In genomic region chr21:43986544-43987451, GRCh38 we compare ENCODE assay signal across 17 cellular contexts. TPM values are rescaled to one million over a fixed set of nuclear protein-coding genes. Genes with fewer than 3 reads are reported as not detected.
DNase-seq lines count a peak whose midpoint lies in the region; ATAC-seq, FAIRE-seq and TF ChIP-seq lines count a peak whose summit lies in the region.
"Had no signal": no experiment of that assay in that cellular context is flagged by ENCODE, and none has a peak within 500 bp of the region (broad histone marks: within the 10 kb centered on the region; RNA-seq: fewer than 3 reads in every experiment).

No MANE protein-coding gene starts in this region.

- no peak overlapping the region for H3K4me2 ChIP-seq in GM12878 (ENCODE audit: control insufficient read depth, insufficient read depth)

- H3K27ac ChIP-seq in heart right ventricle (peak overlapping the region in 5 of 10 donors; percentile 15 to 56 (median 28)), GM12878 (ENCODE audit: control insufficient read depth, insufficient read depth) (no peak overlapping the region), layer of hippocampus (ENCODE audit: low read depth, low read length) (peak overlapping the region; percentile 92), transverse colon (no peak overlapping the region)
- H3K27ac ChIP-seq: cardiac muscle cell had no signal

- no peak for TF ChIP-seq RAD21 in GM12878 (IDR thresholded peaks at IDR 0.05; ENCODE audit: insufficient read depth, low read depth, low read length)

- in situ Hi-C loops in GM12878 (cut with MboI) (no loop called here), transverse colon (cut with MboI; ENCODE audit: low pct_ligation_motif_present in 1 of 4, low pct_unique_long_range_greater_than_20kb in 1 of 4, low sequenced_read_pairs in 3 of 4) (loop anchor here in 1 of 4 donors (25.0 kb wide), 1 partner anchor 174 kb away; no protein-coding TSS in a partner anchor)

- RAD21 ChIA-PET in GM12878 (lab: Charles Lee; ENCODE audit: unreplicated experiment): no interaction called here

- H3K4me1 ChIP-seq in heart right ventricle (peaks cover 0 to 29% (median 10%) of the 10 kb centered on the region in 9 donors), GM12878 (ENCODE audit: control insufficient read depth, insufficient read depth, low read length) (no peaks in the 10 kb centered on the region), transverse colon (no peaks in the 10 kb centered on the region)

- no peak for FAIRE-seq in GM12878 (lab: Jason Lieb, UNC)

- intact Hi-C loops in Right ventricle myocardium superior (cut with DNase I): no loop called here
- intact Hi-C loops in heart right ventricle (cut with DNase I): no loop called here
- intact Hi-C loops in GM12878 (cut with micrococcal nuclease; ENCODE audit: unreplicated experiment): no loop called here
- intact Hi-C loops in transverse colon (cut with DNase I; ENCODE audit: low total_unique reads): no loop called here

- TF ChIP-seq EP300 in GM12878 (IDR thresholded peaks at IDR 0.05; ENCODE audit: borderline replicate concordance in 1 of 2, control insufficient read depth in 1 of 2, low read depth in 2 of 2, low read length in 2 of 2): no peak
- TF ChIP-seq EP300 in transverse colon (IDR thresholded peaks at IDR 0.05; ENCODE audit: low read depth): no peak

- H3K79me2 ChIP-seq in GM12878 (ENCODE audit: control insufficient read depth, insufficient read depth, low read length): no peaks in the 10 kb centered on the region

- H3K4me3 ChIP-seq in heart right ventricle: no peak overlapping the region
- H3K4me3 ChIP-seq in GM12878: no peak overlapping the region
- no peak overlapping the region for H3K4me3 ChIP-seq in transverse colon
- H3K4me3 ChIP-seq: cardiac muscle cell, MG63 had no signal

- H2AFZ ChIP-seq in GM12878 (ENCODE audit: control insufficient read depth, low read depth, low read length): no peak overlapping the region

- SMC1A ChIA-PET in GM12878 (lab: Charles Lee; ENCODE audit: uncharacterized antibody, unreplicated experiment): no interaction called here

- BruUV-seq in GM12878 (replicated peaks; lab: Mats Ljungman, UMichigan): no TSS peak

- no peaks in the 10 kb centered on the region for H4K20me1 ChIP-seq in GM12878 (ENCODE audit: control insufficient read depth, insufficient read depth)

- no peak overlapping the region for H3K9ac ChIP-seq in GM12878 (ENCODE audit: control insufficient read depth, insufficient read depth, low read length)

- no peak for TF ChIP-seq CTCF in heart right ventricle (IDR thresholded peaks at IDR 0.05)
- TF ChIP-seq CTCF in GM12878 (IDR thresholded peaks at IDR 0.05 in 2 of 3, conservative IDR thresholded peaks at IDR 0.05 in 1 of 3; ENCODE audit: control insufficient read depth in 2 of 3, extremely low read depth in 1 of 3, insufficient read depth in 1 of 3, low read depth in 3 of 3, low read length in 3 of 3): no peak
- TF ChIP-seq CTCF in transverse colon (IDR thresholded peaks at IDR 0.05): no peak

- CTCF ChIA-PET in GM12878 (lab: Yijun Ruan, JAX): no interaction called here

- TF ChIP-seq POLR2A in GM12878 (IDR thresholded peaks at IDR 0.05; ENCODE audit: low read depth, low read length) (peak; percentile 21; the same call in 1 of the 2 replicates), transverse colon (IDR thresholded peaks at IDR 0.05) (no peak)

- 76 to 85% methylated on average over 22 of the region's 22 CpGs for WGBS in heart right ventricle, 2 donors
- 80% methylated on average over 22 of the region's 22 CpGs for WGBS in GM12878 (ENCODE audit: insufficient coverage, insufficient replicate concordance, low lambda C conversion rate, missing lambda C conversion rate)
- WGBS in transverse colon (ENCODE audit: low coverage in 1 of 2), 2 donors: 66 to 72% methylated on average over 12 to 22 of the region's 22 CpGs

- H3K36me3 ChIP-seq in heart right ventricle (peaks cover 0 to 25% (median 5%) of the 10 kb centered on the region in 9 donors), GM12878 (ENCODE audit: control insufficient read depth in 2 of 2, insufficient read depth in 2 of 2, low read length in 1 of 2) (peaks cover 0 to 5% of the 10 kb centered on the region in 2 experiments; a peak in 1 of 4 replicates), transverse colon (peaks cover 0 to 10% (median 5%) of the 10 kb centered on the region in 4 donors)
- H3K36me3 ChIP-seq: cardiac muscle cell had no signal

- H3K27me3 ChIP-seq in heart right ventricle (no peaks in the 10 kb centered on the region), GM12878 (replicated peaks in 1 of 2; ENCODE audit: control insufficient read depth in 2 of 2, insufficient read depth in 2 of 2, low read length in 1 of 2) (no peaks in the 10 kb centered on the region), layer of hippocampus (ENCODE audit: control insufficient read depth, insufficient read depth, low read length) (no peaks in the 10 kb centered on the region), transverse colon (no peaks in the 10 kb centered on the region)
- H3K27me3 ChIP-seq: MG63 had no signal

- DNase-seq in Right ventricle myocardium superior: peak; percentile 40
- no peak for DNase-seq in heart right ventricle
- DNase-seq in GM12878 (ENCODE audit: low read depth, low spot score): no peak
- no peak for DNase-seq in NK-92 (lab: John Stamatoyannopoulos, UW; ENCODE audit: unreplicated experiment)
- DNase-seq in hepatic stellate cell (ENCODE audit: low spot score): no peak
- no peak for DNase-seq in transverse colon
- DNase-seq in NCI-H345 (lab: John Stamatoyannopoulos, UW): no peak
- DNase-seq: ACHN; activated CD4-positive, alpha-beta memory T cell treated with anti-CD3 and anti-CD28 coated beads, Interleukin-2, amount 10 ng/mL, durations not matched to agents 7 days and 5 days; kidney glomerular epithelial cell; MG63; NCI-H1694 treated with DMSO at 0.1 percent for 48 hours; NCI-H524; stimulated activated naive CD4-positive, alpha-beta T cell had no signal

- no peaks in the 10 kb centered on the region for H3K9me3 ChIP-seq in heart right ventricle
- H3K9me3 ChIP-seq in GM12878 (replicated peaks; ENCODE audit: control insufficient read depth, insufficient read depth, low read length): no peaks in the 10 kb centered on the region
- H3K9me3 ChIP-seq in transverse colon: no peaks in the 10 kb centered on the region
- H3K9me3 ChIP-seq: MG63 had no signal

- POLR2A ChIA-PET in GM12878 (lab: Charles Lee): no interaction called here

- ATAC-seq in Right ventricle myocardium superior (ENCODE audit: poor library complexity) (no peak), heart right ventricle (no peak), GM12878 (no peak)
- ATAC-seq: activated naive CD8-positive, alpha-beta T cell treated with anti-CD3 and anti-CD28 coated beads, Interleukin-2, amount 50 U/mL, for 24 hours had no signal

TF ChIP-seq in GM12878, 131 proteins besides CTCF, POLR2A, EP300 and RAD21 (continues in another document):
- TF ChIP-seq LARP7 (IDR thresholded peaks at IDR 0.05) (no peak), ETV6 (conservative IDR thresholded peaks at IDR 0.05 in 1 of 2, IDR thresholded peaks at IDR 0.05 in 1 of 2; ENCODE audit: borderline replicate concordance in 1 of 2, low read depth in 1 of 2) (no peak), NFIC (IDR thresholded peaks at IDR 0.05; ENCODE audit: low read depth, low read length) (no peak), JUNB (IDR thresholded peaks at IDR 0.05) (no peak), CEBPZ (IDR thresholded peaks at IDR 0.05; ENCODE audit: low read depth, low read length) (no peak), ZZZ3 (IDR thresholded peaks at IDR 0.05; ENCODE audit: control insufficient read depth, insufficient read length, low read depth) (no peak)

RNA-seq across cellular contexts. Expression of gene TRAPPC10, which starts 25.3 kb away (rescaled TPM):
- 20.3 TPM for total RNA-seq in Right ventricle myocardium superior
- total RNA-seq in heart right ventricle: 10 to 100 TPM; 18.7 to 26.2 (median 20.3) TPM
- polyA plus RNA-seq in heart right ventricle: 1 to 10 TPM; 4.7 to 6.0 TPM
- 156 and 162 TPM in 2 replicates for total RNA-seq in GM12878 (2013; cell fraction: nucleolus; rRNA removed)
- total RNA-seq in GM12878 (2014; rRNA removed): 31.0 and 40.9 TPM in 2 replicates
- 27.5 and 28.9 TPM in 2 replicates for total RNA-seq in GM12878 (2014; rRNA removed; fragmentation: Illumina TruSeq; extraction: Trizol)
- total RNA-seq in GM12878 (2021): 34.4 and 39.6 TPM in 2 replicates
- 12.1 TPM for polyA plus RNA-seq in GM12878 (2011; ENCODE audit: low read depth)
- 24.5 and 38.7 TPM in 2 replicates for polyA plus RNA-seq in GM12878 (2011; rRNA removed)
- 28.0 and 29.3 TPM in 2 replicates for polyA plus RNA-seq in GM12878 (2011; cell fraction: cytosol; rRNA removed)
- polyA plus RNA-seq in GM12878 (2011; cell fraction: nucleus; rRNA removed): 85.3 and 93.6 TPM in 2 replicates
- polyA plus RNA-seq in GM12878 (2012): 15.4 and 19.3 TPM in 2 replicates
- 33.9 and 34.8 TPM in 2 replicates for polyA plus RNA-seq in GM12878 (2014; fragmentation: Illumina TruSeq; extraction: Trizol)
- polyA plus RNA-seq in GM12878 (2014; fragmentation: Nextera tagmentation; extraction: Ambion mirVana): 1 to 10 TPM; 1.1 to 2.5 TPM
- 27.5 and 28.4 TPM in 2 replicates for polyA plus RNA-seq in GM12878 (2014; rRNA removed)
- polyA plus RNA-seq in GM12878 (2016; fragmentation: Nextera tagmentation; extraction: Ambion mirVana): 10 to 100 TPM in 1 of 2 experiments, 1 to 10 TPM in 1; 5.9 to 14.3 TPM
- polyA minus RNA-seq in GM12878 (2011; rRNA and poly(A)+ RNA removed): 35.3 and 39.6 TPM in 2 replicates
- 18.2 and 19.4 TPM in 2 replicates for polyA minus RNA-seq in GM12878 (2011; cell fraction: cytosol; rRNA and poly(A)+ RNA removed)
- 28.7 and 56.4 TPM in 2 replicates for polyA minus RNA-seq in GM12878 (2011; cell fraction: nucleus; rRNA and poly(A)+ RNA removed)
- total RNA-seq in transverse colon: 10 to 100 TPM; 71.0 to 81.5 (median 79.8) TPM
